17 cellular contexts compared by ENCODE assay signal in genomic region chr5:125659316-125660071, GRCh38.
DNase-seq lines count a peak whose midpoint lies in the region; ATAC-seq, FAIRE-seq and TF ChIP-seq lines count a peak whose summit lies in the region.
"Had no signal": no experiment of that assay in that cellular context is flagged by ENCODE, and none has a peak within 500 bp of the region (broad histone marks: within the 10 kb centered on the region; RNA-seq: fewer than 3 reads in every experiment).

No MANE protein-coding gene starts in this region.

- FAIRE-seq in H1 (lab: Jason Lieb, UNC): peak; percentile 82
- FAIRE-seq: GM12891, RCC 7860 had no signal

- WGBS in H1 (ENCODE audit: extremely low coverage in 1 of 2, insufficient coverage in 1 of 2, insufficient read length in 1 of 2, insufficient replicate concordance in 2 of 2, low coverage in 1 of 2, low lambda C conversion rate in 2 of 2, missing lambda C conversion rate in 1 of 2), 2 experiments: 20% methylated on average over 2 of the region's 2 CpGs; no CpG with 5 or more reads in 1 of the 2 experiments

- no peak overlapping the region for H3K9ac ChIP-seq in H1 (replicated peaks in 1 of 4; ENCODE audit: extremely low read depth in 1 of 4, low read depth in 3 of 4, low read length in 3 of 4)

- CTCF ChIA-PET in H1 (lab: Charles Lee; ENCODE audit: partially characterized antibody): interaction anchor here (0.6 to 1.2 kb wide), 2 partner anchors 70 to 531 kb away, joined by 3 read pairs; no protein-coding TSS in a partner anchor

- TF ChIP-seq RAD21 in H1 (IDR thresholded peaks at IDR 0.05 in 1 of 2, conservative IDR thresholded peaks at IDR 0.05 in 1 of 2; ENCODE audit: low read depth in 2 of 2, low read length in 2 of 2): no peak

- no peak overlapping the region for H2BK12ac ChIP-seq in H1 (ENCODE audit: low read depth, low read length)

- no peak for TF ChIP-seq CTCF in H1 (IDR thresholded peaks at IDR 0.05; ENCODE audit: control extremely low read depth in 1 of 3, insufficient read depth in 1 of 3, low read depth in 1 of 3, low read length in 3 of 3)
- no peak for TF ChIP-seq CTCF in GM10266 (IDR thresholded peaks at IDR 0.05; ENCODE audit: control insufficient read depth, insufficient read depth, low read depth, missing control alignments)

- no peak overlapping the region for H2AFZ ChIP-seq in H1 (ENCODE audit: low read length)

- no peak overlapping the region for H3K27ac ChIP-seq in H1 (ENCODE audit: low read depth, low read length)

- H4K5ac ChIP-seq in H1 (ENCODE audit: insufficient read length, low read depth, low read length): no peak overlapping the region

- no peak overlapping the region for H3K18ac ChIP-seq in H1 (ENCODE audit: extremely low read depth, low read length)

- no peak overlapping the region for H2BK5ac ChIP-seq in H1 (ENCODE audit: low read depth, low read length)

- no peak overlapping the region; a peak in 1 of 8 replicates for H3K4me3 ChIP-seq in H1 (ENCODE audit: extremely low read depth in 1 of 4, insufficient read depth in 2 of 4, low read depth in 3 of 4, low read length in 4 of 4)
- H3K4me3 ChIP-seq: tibial nerve had no signal

- H2BK20ac ChIP-seq in H1 (ENCODE audit: low read length): no peak overlapping the region

- H3K4me1 ChIP-seq in H1 (replicated peaks in 1 of 4; ENCODE audit: control insufficient read depth in 3 of 4, insufficient read depth in 4 of 4, low read length in 3 of 4): peaks cover 0 to 8% (median 5%) of the 10 kb centered on the region in 4 experiments; a peak in 2 of 7 replicates

- H3K14ac ChIP-seq in H1 (ENCODE audit: insufficient read length): no peak overlapping the region

- peaks cover 0 to 5% of the 10 kb centered on the region in 2 experiments; a peak in 1 of 4 replicates for H3K9me3 ChIP-seq in H1 (ENCODE audit: insufficient read depth in 2 of 2, low read depth in 1 of 2, low read length in 1 of 2)
- H3K9me3 ChIP-seq: tibial nerve had no signal

- H3K36me3 ChIP-seq in H1 (ENCODE audit: control insufficient read depth in 2 of 4, insufficient read depth in 4 of 4, low read length in 3 of 4): no peaks in the 10 kb centered on the region
- H3K36me3 ChIP-seq: tibial nerve had no signal

- no peak for DNase-seq in Right ventricle myocardium superior
- no peak for DNase-seq in cardiac septum (ENCODE audit: low spot score)
- DNase-seq in H1 (ENCODE audit: low read depth in 1 of 2, low spot score in 2 of 2): no peak
- DNase-seq in left kidney (ENCODE audit: low read depth, low spot score): peak; percentile 79
- no peak for DNase-seq in GM10266 (ENCODE audit: extremely low spot score)
- DNase-seq in stimulated activated CD4-positive, alpha-beta T cell treated with anti-CD3 and anti-CD28 coated beads, Interleukin-4, amount 100 ng/mL, for 24 hours: no peak
- DNase-seq: activated CD4-positive, alpha-beta memory T cell treated with anti-CD3 and anti-CD28 coated beads, Interleukin-2, amount 10 ng/mL, durations not matched to agents 7 days and 5 days; activated naive CD4-positive, alpha-beta T cell treated with anti-CD3 and anti-CD28 coated beads, Interleukin-2, amount 50 U/mL, for 16 hours; DMS 273 treated with DMSO at 0.1 percent for 48 hours; effector CD8-positive, alpha-beta T cell; NCI-H2171 treated with DMSO at 0.1 percent for 48 hours; T-helper 9 cell had no signal

- H3K23me2 ChIP-seq in H1 (ENCODE audit: low read depth, low read length): no peaks in the 10 kb centered on the region

- no peak overlapping the region for H2AK5ac ChIP-seq in H1 (ENCODE audit: low read depth, low read length)

- no peak for TF ChIP-seq EP300 in H1 (IDR thresholded peaks at IDR 0.05; ENCODE audit: borderline replicate concordance in 1 of 2, low read depth in 2 of 2, low read length in 2 of 2)

- ATAC-seq in Right ventricle myocardium superior (ENCODE audit: poor library complexity): peak; percentile 81
- no peak for ATAC-seq in HG02981 (IDR thresholded peaks at IDR 0.05; ENCODE audit: unreplicated experiment)
- no peak for ATAC-seq in GM21723 (IDR thresholded peaks at IDR 0.05; ENCODE audit: unreplicated experiment)

- no peak overlapping the region for H3K4ac ChIP-seq in H1 (replicated peaks; ENCODE audit: insufficient read length, low read depth, low read length)

- no peaks in the 10 kb centered on the region for H4K20me1 ChIP-seq in H1 (replicated peaks in 1 of 2; ENCODE audit: control insufficient read depth in 1 of 2, insufficient read depth in 2 of 2, low read length in 2 of 2)

- H3K4me2 ChIP-seq in H1 (ENCODE audit: insufficient read depth in 1 of 2, low read depth in 2 of 2, low read length in 2 of 2): peak overlapping the region; percentile 13 to 23; a peak in 1 of 4 replicates

- peaks cover 0 to 1% (median 0%) of the 10 kb centered on the region in 4 experiments; a peak in 1 of 7 replicates for H3K27me3 ChIP-seq in H1 (replicated peaks in 1 of 4; ENCODE audit: control insufficient read depth in 3 of 4, extremely low read depth in 1 of 4, insufficient read depth in 3 of 4, low read length in 3 of 4)
- H3K27me3 ChIP-seq: tibial nerve had no signal

- no peak overlapping the region for H3K56ac ChIP-seq in H1 (replicated peaks; ENCODE audit: insufficient read length, low read depth, low read length)

- no peak overlapping the region for H4K91ac ChIP-seq in H1 (replicated peaks; ENCODE audit: insufficient read length, low read length)

- no peak overlapping the region for H4K8ac ChIP-seq in H1 (ENCODE audit: extremely low read depth, insufficient read depth, low read length)

- intact Hi-C loops in Right ventricle myocardium superior (cut with DNase I): no loop called here
- intact Hi-C loops in cardiac septum (cut with DNase I): no loop called here

- POLR2A ChIA-PET in H1 (lab: Charles Lee; ENCODE audit: partially characterized antibody): no interaction called here

- TF ChIP-seq POLR2A in H1 (IDR thresholded peaks at IDR 0.05; ENCODE audit: control extremely low read depth in 1 of 2, low read depth in 2 of 2, low read length in 2 of 2): no peak

- H3K79me2 ChIP-seq in H1 (ENCODE audit: control insufficient read depth in 1 of 2, insufficient read depth in 2 of 2, low read length in 2 of 2): no peaks in the 10 kb centered on the region

- H2BK120ac ChIP-seq in H1 (replicated peaks; ENCODE audit: low read depth, low read length): no peak overlapping the region

- no peak overlapping the region for H3K23ac ChIP-seq in H1 (ENCODE audit: insufficient read length)

- no peak overlapping the region for H2BK15ac ChIP-seq in H1 (ENCODE audit: low read length)

- no peaks in the 10 kb centered on the region for H3K79me1 ChIP-seq in H1 (ENCODE audit: low read depth, low read length)

TF ChIP-seq in H1, 55 proteins besides CTCF, POLR2A, EP300 and RAD21 (continues in another document):
- TF ChIP-seq NANOG (IDR thresholded peaks at IDR 0.05; ENCODE audit: insufficient read depth, low read depth, low read length, poor library complexity, severe bottlenecking) (peak; percentile 75), TCF12 (IDR thresholded peaks at IDR 0.05; ENCODE audit: low read depth, low read length) (0 out of 2 replicates have a peak, but pooled peaks have one; percentile 7), TAF7 (optimal IDR thresholded peaks at IDR 0.05; ENCODE audit: borderline replicate concordance, low read depth, low read length) (no peak)
